Comparison of ENCODE assay signal across 1 cellular context in the genomic region with DNA sequence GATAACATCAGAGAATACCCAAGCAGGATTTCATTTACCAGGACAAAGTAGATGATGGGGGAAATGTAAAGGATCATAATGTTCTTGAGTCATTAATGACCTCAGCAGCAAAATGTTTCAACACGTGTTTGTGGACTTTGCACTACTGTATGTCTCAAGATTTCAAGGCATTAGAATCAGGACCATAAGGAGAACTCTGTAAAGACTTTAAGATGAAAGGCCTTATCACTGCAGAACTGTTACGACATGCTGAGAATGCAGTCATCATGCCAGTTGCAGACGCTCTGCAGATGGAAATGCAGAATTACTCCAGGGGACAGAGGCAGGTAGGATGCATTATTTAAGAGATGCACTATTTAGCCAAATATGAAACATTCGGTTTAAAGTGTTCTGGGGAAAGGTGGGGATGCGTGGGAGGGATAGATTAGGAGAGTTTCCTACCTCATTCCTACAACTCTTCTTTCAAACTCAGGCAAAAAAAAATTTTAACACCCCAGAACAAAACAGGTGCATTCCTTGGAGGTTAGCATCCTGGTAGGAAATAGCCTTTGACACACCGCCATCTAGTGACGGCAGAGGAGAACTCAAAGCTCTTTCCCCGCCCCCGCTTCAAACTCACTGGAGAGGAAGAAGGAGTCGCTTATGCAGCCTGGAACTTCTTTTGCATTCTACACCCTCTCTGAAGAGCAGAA.
TF ChIP-seq lines count a peak whose summit lies in the region.

No MANE protein-coding gene starts in this region.

TF ChIP-seq in H1, 55 proteins besides CTCF, POLR2A, EP300 and RAD21 (continued from another document):
- TF ChIP-seq, protein P1, sequence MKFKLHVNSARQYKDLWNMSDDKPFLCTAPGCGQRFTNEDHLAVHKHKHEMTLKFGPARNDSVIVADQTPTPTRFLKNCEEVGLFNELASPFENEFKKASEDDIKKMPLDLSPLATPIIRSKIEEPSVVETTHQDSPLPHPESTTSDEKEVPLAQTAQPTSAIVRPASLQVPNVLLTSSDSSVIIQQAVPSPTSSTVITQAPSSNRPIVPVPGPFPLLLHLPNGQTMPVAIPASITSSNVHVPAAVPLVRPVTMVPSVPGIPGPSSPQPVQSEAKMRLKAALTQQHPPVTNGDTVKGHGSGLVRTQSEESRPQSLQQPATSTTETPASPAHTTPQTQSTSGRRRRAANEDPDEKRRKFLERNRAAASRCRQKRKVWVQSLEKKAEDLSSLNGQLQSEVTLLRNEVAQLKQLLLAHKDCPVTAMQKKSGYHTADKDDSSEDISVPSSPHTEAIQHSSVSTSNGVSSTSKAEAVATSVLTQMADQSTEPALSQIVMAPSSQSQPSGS (IDR thresholded peaks at IDR 0.05; ENCODE audit: low read length) = no peak
- no peak for TF ChIP-seq NRF1 (IDR thresholded peaks at IDR 0.05; ENCODE audit: low read depth, low read length)
- no peak for TF ChIP-seq PHF8 (conservative IDR thresholded peaks at IDR 0.05; ENCODE audit: low read depth, low read length)
- TF ChIP-seq TEAD4 (IDR thresholded peaks at IDR 0.05; ENCODE audit: low read depth, low read length) = peak; percentile 54; the same call in 1 of the 2 replicates
- 0 out of 2 replicates have a peak, but pooled peaks have one; percentile 40 for TF ChIP-seq JUND (IDR thresholded peaks at IDR 0.05; ENCODE audit: low read length)
- TF ChIP-seq SIRT6 (IDR thresholded peaks at IDR 0.05; ENCODE audit: low read length) = no peak
- no peak for TF ChIP-seq GTF2F1 (IDR thresholded peaks at IDR 0.05; ENCODE audit: borderline replicate concordance, low read depth, low read length)
- TF ChIP-seq TAF7 (optimal IDR thresholded peaks at IDR 0.05; ENCODE audit: borderline replicate concordance, low read depth, low read length) = no peak
